Comparison of ENCODE assay signal across 8 cellular contexts in the genomic region with DNA sequence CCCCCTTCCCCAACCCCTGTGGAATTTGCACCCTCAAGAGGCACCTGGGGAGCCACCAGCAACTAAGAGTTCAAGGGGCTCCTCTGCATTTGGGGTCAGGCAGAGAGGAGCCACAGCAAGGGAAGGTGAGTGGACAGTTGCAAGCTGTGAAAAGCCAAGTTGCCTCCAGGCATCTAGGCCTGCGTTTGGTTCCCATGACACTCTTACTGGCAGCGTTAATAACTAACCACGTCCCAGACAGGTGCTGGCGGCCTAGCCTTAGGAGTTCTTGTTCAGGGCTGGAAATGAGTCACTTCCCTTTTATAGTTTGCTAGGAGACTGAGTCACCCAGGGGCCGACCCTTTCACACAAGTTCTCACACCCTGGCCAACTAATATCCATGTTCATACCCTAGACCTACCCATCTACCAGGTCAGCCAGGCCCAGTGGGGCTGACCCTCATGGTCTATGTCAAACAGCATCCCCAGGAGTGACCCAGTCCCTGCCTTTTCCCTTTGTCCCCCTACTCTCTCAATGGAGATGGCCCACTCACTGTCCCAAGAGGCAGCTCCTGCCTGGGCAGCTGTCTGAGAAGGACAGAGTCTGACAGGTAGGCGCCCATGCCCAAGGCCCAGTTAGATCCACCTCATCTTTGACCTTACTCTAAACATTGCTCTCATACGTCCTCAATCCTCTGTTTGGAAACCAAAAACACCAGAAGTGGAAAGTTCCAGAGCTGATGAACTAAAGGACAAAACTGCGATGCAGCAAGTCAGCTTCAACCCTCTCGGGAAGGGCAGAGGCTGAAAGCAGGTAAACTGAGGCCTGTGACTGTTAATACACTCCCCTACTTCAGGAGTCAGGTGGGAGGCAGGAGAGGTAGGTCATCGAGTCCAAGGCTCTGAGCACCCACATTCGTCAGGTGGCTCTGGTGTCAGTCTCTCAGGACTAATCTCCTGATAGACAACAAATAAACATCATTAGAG.
A peak's percentile ranks its signal among the peaks of the same experiment; 100 is the strongest.
DNase-seq lines count a peak whose midpoint lies in the region; ATAC-seq and TF ChIP-seq lines count a peak whose summit lies in the region.

No MANE protein-coding gene starts in this region.

- no peaks in the 10 kb centered on the region for H3K36me3 ChIP-seq in spleen

- H3K9me3 Mint-ChIP-seq in activated CD8-positive, alpha-beta T cell treated with anti-CD3 and anti-CD28 coated beads for 36 hours, result peaks cover 7% of the 10 kb centered on the region
- H3K9me3 Mint-ChIP-seq in stimulated activated memory B cell treated with anti-CD40 and anti-IgM and Interleukin-4, amounts not matched to agents 10 μg/mL and 1 μg/mL and 100 μg/mL, for 72 hours, result peaks cover 17% of the 10 kb centered on the region

- H3K36me3 Mint-ChIP-seq in activated CD8-positive, alpha-beta T cell treated with anti-CD3 and anti-CD28 coated beads for 36 hours (ENCODE audit: low read depth), result no peaks in the 10 kb centered on the region
- H3K36me3 Mint-ChIP-seq in stimulated activated memory B cell treated with anti-CD40 and anti-IgM and Interleukin-4, amounts not matched to agents 10 μg/mL and 1 μg/mL and 100 μg/mL, for 72 hours, result peaks cover 10% of the 10 kb centered on the region

- peak; percentile 85 for ATAC-seq in activated CD8-positive, alpha-beta T cell treated with anti-CD3 and anti-CD28 coated beads for 36 hours
- peak; percentile 74 for ATAC-seq in stimulated activated memory B cell treated with anti-CD40 and anti-IgM and Interleukin-4, amounts not matched to agents 10 μg/mL and 1 μg/mL and 100 μg/mL, for 72 hours

- peaks cover 0 to 6% (median 0%) of the 10 kb centered on the region in 6 donors for H3K4me1 ChIP-seq in spleen

- peaks cover 5 to 27% (median 24%) of the 10 kb centered on the region in 8 donors for H3K9me3 ChIP-seq in spleen

- no peak overlapping the region for H3K4me3 Mint-ChIP-seq in activated CD8-positive, alpha-beta T cell treated with anti-CD3 and anti-CD28 coated beads for 36 hours
- peak overlapping the region; percentile 19 for H3K4me3 Mint-ChIP-seq in stimulated activated memory B cell treated with anti-CD40 and anti-IgM and Interleukin-4, amounts not matched to agents 10 μg/mL and 1 μg/mL and 100 μg/mL, for 72 hours

- DNase-seq in activated T-cell treated with anti-CD3 and anti-CD28 coated beads for 48 hours (ENCODE audit: low read depth) (peak; percentile 11), activated T-cell treated with anti-CD3 and anti-CD28 coated beads for 4 hours (no peak), HCEC 1CT (peak; percentile 98), LHCN-M2 (ENCODE audit: low read depth) (peak; percentile 99), iris pigment epithelial cell (ENCODE audit: low read depth) (peak; percentile 99), spleen (no peak)
- DNase-seq in activated CD8-positive, alpha-beta T cell treated with anti-CD3 and anti-CD28 coated beads for 36 hours, result peak; percentile 79

- POLR2A ChIA-PET in activated CD8-positive, alpha-beta T cell treated with anti-CD3 and anti-CD28 coated beads for 36 hours (lab: Charles Lee), result no interaction called here

- no peak overlapping the region for H3K27ac ChIP-seq in spleen

- CTCF ChIA-PET in activated CD8-positive, alpha-beta T cell treated with anti-CD3 and anti-CD28 coated beads for 36 hours (lab: Charles Lee), result no interaction called here

- peaks cover 0 to 5% (median 0%) of the 10 kb centered on the region in 7 donors for H3K27me3 ChIP-seq in spleen (replicated peaks in 1 of 7)

- no peak for TF ChIP-seq POLR2A in spleen (IDR thresholded peaks at IDR 0.05)

- 51 to 59% (median 53%) methylated on average over 11 of the region's 11 CpGs for WGBS in spleen, 5 donors

- no peak overlapping the region for H3K4me3 ChIP-seq in spleen

- H3K27ac Mint-ChIP-seq in activated CD8-positive, alpha-beta T cell treated with anti-CD3 and anti-CD28 coated beads for 36 hours, result peak overlapping the region; percentile 44
- peak overlapping the region; percentile 84 for H3K27ac Mint-ChIP-seq in stimulated activated memory B cell treated with anti-CD40 and anti-IgM and Interleukin-4, amounts not matched to agents 10 μg/mL and 1 μg/mL and 100 μg/mL, for 72 hours

- peaks cover 19% of the 10 kb centered on the region for H3K4me1 Mint-ChIP-seq in activated CD8-positive, alpha-beta T cell treated with anti-CD3 and anti-CD28 coated beads for 36 hours (ENCODE audit: low read depth)
- H3K4me1 Mint-ChIP-seq in stimulated activated memory B cell treated with anti-CD40 and anti-IgM and Interleukin-4, amounts not matched to agents 10 μg/mL and 1 μg/mL and 100 μg/mL, for 72 hours, result peaks cover 62% of the 10 kb centered on the region

- no peak for TF ChIP-seq CTCF in activated CD8-positive, alpha-beta T cell treated with anti-CD3 and anti-CD28 coated beads for 36 hours (IDR thresholded peaks at IDR 0.05)
- no peak for TF ChIP-seq CTCF in spleen (IDR thresholded peaks at IDR 0.05 in 8 of 11, conservative IDR thresholded peaks at IDR 0.05 in 3 of 11)

- H3K27me3 Mint-ChIP-seq in activated CD8-positive, alpha-beta T cell treated with anti-CD3 and anti-CD28 coated beads for 36 hours, result peaks cover 9% of the 10 kb centered on the region
- H3K27me3 Mint-ChIP-seq in stimulated activated memory B cell treated with anti-CD40 and anti-IgM and Interleukin-4, amounts not matched to agents 10 μg/mL and 1 μg/mL and 100 μg/mL, for 72 hours, result peaks cover 11% of the 10 kb centered on the region

- intact Hi-C loops in activated CD8-positive, alpha-beta T cell treated with anti-CD3 and anti-CD28 coated beads for 36 hours (cut with micrococcal nuclease), result no loop called here
- intact Hi-C loops in spleen (cut with DNase I; ENCODE audit: low total_unique reads), result no loop called here

Comparison
In these comparisons a context has a peak if more than half of its experiments do, and no peak if none do; other contexts are left out.
1. DNase-seq: peak in activated T-cell treated with anti-CD3 and anti-CD28 coated beads for 48 hours (single experiment), HCEC 1CT (single experiment), LHCN-M2 (single experiment), activated CD8-positive, alpha-beta T cell treated with anti-CD3 and anti-CD28 coated beads for 36 hours (single experiment) and iris pigment epithelial cell (single experiment); none in activated T-cell treated with anti-CD3 and anti-CD28 coated beads for 4 hours (single experiment) and spleen (single experiment).